ENCODE assay signal across 1 cellular context in genomic region chr3:118688396-118688884, GRCh38.
A peak's percentile ranks its signal among the peaks of the same experiment; 100 is the strongest.
TF ChIP-seq lines count a peak whose summit lies in the region.

No MANE protein-coding gene starts in this region.

TF ChIP-seq in K562, 482 proteins besides CTCF, POLR2A, EP300 and RAD21 (continued from another document):
- 0 out of 2 replicates have a peak, but pooled peaks have one; percentile 58 for TF ChIP-seq ZNF644 (tag; IDR thresholded peaks at IDR 0.05; ENCODE audit: low read depth)
- no peak for TF ChIP-seq ELF1 (tag; IDR thresholded peaks at IDR 0.05)
- TF ChIP-seq TEAD2 (tag; IDR thresholded peaks at IDR 0.05): no peak
- no peak for TF ChIP-seq GABPB2 (CRISPR knock-in tag; conservative IDR thresholded peaks at IDR 0.05)
- peak; percentile 91 for TF ChIP-seq FOSL1 (tag; conservative IDR thresholded peaks at IDR 0.05)
- TF ChIP-seq SAP30 (IDR thresholded peaks at IDR 0.05; ENCODE audit: borderline replicate concordance, insufficient read depth, low read depth, low read length, poor library complexity, severe bottlenecking): no peak
- TF ChIP-seq CREM (IDR thresholded peaks at IDR 0.05; ENCODE audit: low read depth): no peak
- peak; percentile 94 for TF ChIP-seq TFE3 (CRISPR knock-in tag; IDR thresholded peaks at IDR 0.05)
- TF ChIP-seq SRSF7 (optimal IDR thresholded peaks at IDR 0.05; ENCODE audit: low read depth, low read length): no peak
- TF ChIP-seq MECOM (CRISPR knock-in tag; IDR thresholded peaks at IDR 0.05): 0 out of 2 replicates have a peak, but pooled peaks have one; percentile 12
